24 cellular contexts compared by ENCODE assay signal in the genomic region with DNA sequence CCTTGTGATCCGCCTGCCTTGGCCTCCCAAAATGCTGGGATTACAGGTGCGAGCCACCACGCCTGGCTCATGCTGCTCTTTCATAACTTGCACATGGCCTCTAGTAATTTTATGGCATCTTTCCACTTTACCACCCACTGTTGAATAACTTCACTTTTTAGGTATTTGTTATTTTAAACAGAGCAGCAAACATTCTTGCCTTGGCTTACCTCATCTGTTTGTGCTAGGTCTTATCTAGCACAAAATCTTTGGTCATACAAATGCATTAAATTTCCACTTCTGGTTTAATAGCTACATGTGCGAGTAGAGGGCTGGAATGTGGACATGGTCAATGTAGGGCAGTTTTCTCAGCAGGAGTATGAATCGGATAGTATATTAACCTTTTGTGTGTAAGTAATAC.
"Had no signal": no experiment of that assay in that cellular context is flagged by ENCODE, and none has a peak within 500 bp of the region (broad histone marks: within the 10 kb centered on the region; RNA-seq: fewer than 3 reads in every experiment).

No MANE protein-coding gene starts in this region.

- DNase-seq: activated CD4-positive, alpha-beta T cell treated with anti-CD3 and anti-CD28 coated beads for 1 hour; activated CD4-positive, alpha-beta T cell treated with anti-CD3 and anti-CD28 coated beads, Interleukin-2, amount 50 U/mL, for 4 hours; activated effector memory CD4-positive, alpha-beta T cell treated with anti-CD3 and anti-CD28 coated beads, Interleukin-2, amount 50 U/mL, for 16 hours; activated T-cell treated with anti-CD3 and anti-CD28 coated beads, Interleukin-2, amount 50 U/mL, for 72 hours; amniotic stem cell; cortex of kidney; effector memory CD4-positive, alpha-beta T cell; foreskin keratinocyte; midbrain; stimulated activated CD4-positive, alpha-beta T cell treated with anti-CD3 and anti-CD28 coated beads, Interleukin-4, amount 100 ng/mL, for 24 hours; stomach; T-helper 2 cell; WERI-Rb-1 had no signal

- H3K79me2 ChIP-seq: hepatocyte had no signal

- H3K4me1 Mint-ChIP-seq: brain; central memory CD8-positive, alpha-beta T cell; nephron; stimulated activated effector memory CD8-positive, alpha-beta T cell treated with anti-CD3 and anti-CD28 coated beads, Interleukin-12 subunit alpha, Interleukin-12 subunit beta, amount 100 ng/mL, for 72 hours had no signal

- ATAC-seq: activated naive CD4-positive, alpha-beta T cell treated with anti-CD3 and anti-CD28 coated beads, Interleukin-2, amount 50 U/mL, for 72 hours; activated T-cell treated with anti-CD3 and anti-CD28 coated beads, Interleukin-2, amount 50 U/mL, for 72 hours; foreskin keratinocyte; sciatic nerve; stimulated activated effector memory CD8-positive, alpha-beta T cell treated with anti-CD3 and anti-CD28 coated beads, Interleukin-12 subunit alpha, Interleukin-12 subunit beta, amount 100 ng/mL, for 72 hours had no signal

- FAIRE-seq: endothelial cell of umbilical vein, keratinocyte had no signal

- H3K4me1 ChIP-seq: esophagus muscularis mucosa, foreskin keratinocyte, stomach had no signal

- H3K27me3 ChIP-seq: esophagus muscularis mucosa, foreskin keratinocyte, hepatocyte, stomach had no signal

- H3K9me3 Mint-ChIP-seq: activated naive CD4-positive, alpha-beta T cell treated with anti-CD3 and anti-CD28 coated beads, Interleukin-2, amount 50 U/mL, for 72 hours; central memory CD8-positive, alpha-beta T cell; stimulated activated effector memory CD8-positive, alpha-beta T cell treated with anti-CD3 and anti-CD28 coated beads, Interleukin-12 subunit alpha, Interleukin-12 subunit beta, amount 100 ng/mL, for 72 hours had no signal

- H3K27me3 Mint-ChIP-seq: brain; central memory CD8-positive, alpha-beta T cell; type B pancreatic cell had no signal

- H3K36me3 ChIP-seq: esophagus muscularis mucosa, stomach, WERI-Rb-1 had no signal

- H3K27ac Mint-ChIP-seq: activated naive CD4-positive, alpha-beta T cell treated with anti-CD3 and anti-CD28 coated beads, Interleukin-2, amount 50 U/mL, for 72 hours; activated T-cell treated with anti-CD3 and anti-CD28 coated beads, Interleukin-2, amount 50 U/mL, for 72 hours; brain; nephron; stimulated activated effector memory CD8-positive, alpha-beta T cell treated with anti-CD3 and anti-CD28 coated beads, Interleukin-12 subunit alpha, Interleukin-12 subunit beta, amount 100 ng/mL, for 72 hours; type B pancreatic cell had no signal

- H3K4me3 Mint-ChIP-seq: activated T-cell treated with anti-CD3 and anti-CD28 coated beads, Interleukin-2, amount 50 U/mL, for 72 hours; brain; central memory CD8-positive, alpha-beta T cell; nephron; stimulated activated effector memory CD8-positive, alpha-beta T cell treated with anti-CD3 and anti-CD28 coated beads, Interleukin-12 subunit alpha, Interleukin-12 subunit beta, amount 100 ng/mL, for 72 hours; type B pancreatic cell had no signal

- H2AFZ ChIP-seq: hepatocyte had no signal

- H3K36me3 Mint-ChIP-seq: activated naive CD4-positive, alpha-beta T cell treated with anti-CD3 and anti-CD28 coated beads, Interleukin-2, amount 50 U/mL, for 72 hours; brain; stimulated activated effector memory CD8-positive, alpha-beta T cell treated with anti-CD3 and anti-CD28 coated beads, Interleukin-12 subunit alpha, Interleukin-12 subunit beta, amount 100 ng/mL, for 72 hours; type B pancreatic cell had no signal

- H3K4me2 ChIP-seq: hepatocyte had no signal

- H3K27ac ChIP-seq: esophagus muscularis mucosa, foreskin keratinocyte, hepatocyte, stomach, WERI-Rb-1 had no signal

- H3K4me3 ChIP-seq: esophagus muscularis mucosa, hepatocyte, stomach had no signal
